In genomic region chr12:98551787-98552186, GRCh38 we compare ENCODE assay signal across 23 cellular contexts. TPM values are rescaled to one million over a fixed set of nuclear protein-coding genes. Genes with fewer than 3 reads are reported as not detected.
DNase-seq lines count a peak whose midpoint lies in the region; ATAC-seq, FAIRE-seq and TF ChIP-seq lines count a peak whose summit lies in the region.
"Had no signal": no experiment of that assay in that cellular context is flagged by ENCODE, and none has a peak within 500 bp of the region (broad histone marks: within the 10 kb centered on the region; RNA-seq: fewer than 3 reads in every experiment).

No MANE protein-coding gene starts in this region.

- ATAC-seq in activated CD8-positive, alpha-beta memory T cell treated with anti-CD3 and anti-CD28 coated beads, Interleukin-2, amount 10 ng/mL, durations not matched to agents 7 days and 5 days = no peak
- ATAC-seq in WTC11 (no peak), K562 (peak; percentile 11; the same call in 1 of the 3 replicates)
- no peak for ATAC-seq in activated CD8-positive, alpha-beta T cell treated with anti-CD3 and anti-CD28 coated beads, Interleukin-2, amount 10 ng/mL, durations not matched to agents 7 days and 5 days
- ATAC-seq: A549; CD8-positive, alpha-beta T cell had no signal

- no peaks in the 10 kb centered on the region for H3K27me3 ChIP-seq in K562 (ENCODE audit: control insufficient read depth in 2 of 2, insufficient read depth in 2 of 2, low read length in 2 of 2)
- H3K27me3 ChIP-seq: BLaER1 treated with 17β-estradiol and CSF1 and Interleukin-3, amounts not matched to agents 10 nM and 100 nM had no signal

- H3K36me3 ChIP-seq in K562 (ENCODE audit: control insufficient read depth, insufficient read depth, low read length) = peaks cover 46% of the 10 kb centered on the region

- TF ChIP-seq RAD21 in K562 (CRISPR knock-in tag; conservative IDR thresholded peaks at IDR 0.05 in 1 of 2, IDR thresholded peaks at IDR 0.05 in 1 of 2) = no peak

- peaks cover 38% of the 10 kb centered on the region for H3K36me3 Mint-ChIP-seq in activated CD8-positive, alpha-beta memory T cell treated with anti-CD3 and anti-CD28 coated beads, Interleukin-2, amount 10 ng/mL, durations not matched to agents 7 days and 5 days
- H3K36me3 Mint-ChIP-seq in WTC11 = peaks cover 41% of the 10 kb centered on the region
- H3K36me3 Mint-ChIP-seq in nephron progenitor cell (ENCODE audit: low read depth) = peaks cover 52% of the 10 kb centered on the region
- peaks cover 39% of the 10 kb centered on the region for H3K36me3 Mint-ChIP-seq in activated CD8-positive, alpha-beta T cell treated with anti-CD3 and anti-CD28 coated beads, Interleukin-2, amount 10 ng/mL, durations not matched to agents 7 days and 5 days (ENCODE audit: low read depth)

- H3K4me1 ChIP-seq in K562 (replicated peaks in 1 of 2; ENCODE audit: control insufficient read depth in 2 of 2, insufficient read depth in 2 of 2, low read length in 2 of 2) = no peaks in the 10 kb centered on the region
- H3K4me1 ChIP-seq: A549, Caco-2 had no signal

- peaks cover 3% of the 10 kb centered on the region for H3K4me1 Mint-ChIP-seq in activated CD8-positive, alpha-beta memory T cell treated with anti-CD3 and anti-CD28 coated beads, Interleukin-2, amount 10 ng/mL, durations not matched to agents 7 days and 5 days
- H3K4me1 Mint-ChIP-seq in WTC11 = no peaks in the 10 kb centered on the region
- H3K4me1 Mint-ChIP-seq in nephron progenitor cell = peaks cover 4% of the 10 kb centered on the region
- H3K4me1 Mint-ChIP-seq in activated CD8-positive, alpha-beta T cell treated with anti-CD3 and anti-CD28 coated beads, Interleukin-2, amount 10 ng/mL, durations not matched to agents 7 days and 5 days (ENCODE audit: low read depth) = no peaks in the 10 kb centered on the region
- H3K4me1 Mint-ChIP-seq: B cell had no signal

- in situ Hi-C loops in K562 (cut with MboI) = no loop called here

- H3K4me3 ChIP-seq in K562 = no peak overlapping the region
- H3K4me3 ChIP-seq: A549; BLaER1 treated with 17β-estradiol and CSF1 and Interleukin-3, amounts not matched to agents 10 nM and 100 nM had no signal

- H3K79me2 ChIP-seq in K562 (ENCODE audit: control insufficient read depth, insufficient read depth, low read length) = no peaks in the 10 kb centered on the region

- no peaks in the 10 kb centered on the region for H3K9me1 ChIP-seq in K562 (ENCODE audit: control insufficient read depth, insufficient read depth, low read length)

- intact Hi-C loops in K562 (cut with micrococcal nuclease) = no loop called here

- POLR2A ChIA-PET in WTC11 (lab: Charles Lee) = no interaction called here
- POLR2A ChIA-PET in K562 (lab: Yijun Ruan, JAX) = interaction anchor here (0.9 to 1.1 kb wide), 4 partner anchors 8 to 43 kb away, joined by 3 to 6 read pairs (median 3); partner anchors contain the start of gene TMPO
- POLR2A ChIA-PET in activated CD8-positive, alpha-beta T cell treated with anti-CD3 and anti-CD28 coated beads, Interleukin-2, amount 10 ng/mL, durations not matched to agents 7 days and 5 days (lab: Charles Lee) = no interaction called here

- 69% methylated on average over 3 of the region's 3 CpGs for WGBS in K562 (ENCODE audit: insufficient coverage, low coverage, missing lambda C conversion rate)

- H3K27me3 Mint-ChIP-seq in activated CD8-positive, alpha-beta memory T cell treated with anti-CD3 and anti-CD28 coated beads, Interleukin-2, amount 10 ng/mL, durations not matched to agents 7 days and 5 days = no peaks in the 10 kb centered on the region
- H3K27me3 Mint-ChIP-seq in WTC11 (ENCODE audit: low read depth) = no peaks in the 10 kb centered on the region; the same call in 1 of the 2 replicates
- H3K27me3 Mint-ChIP-seq in nephron progenitor cell (ENCODE audit: low read depth, poor library complexity) = peaks cover 5% of the 10 kb centered on the region
- no peaks in the 10 kb centered on the region for H3K27me3 Mint-ChIP-seq in activated CD8-positive, alpha-beta T cell treated with anti-CD3 and anti-CD28 coated beads, Interleukin-2, amount 10 ng/mL, durations not matched to agents 7 days and 5 days (ENCODE audit: low read depth)
- H3K27me3 Mint-ChIP-seq: B cell; CD4-positive, alpha-beta T cell had no signal

- H3K4me2 ChIP-seq in K562 (ENCODE audit: insufficient read depth, low read length) = no peak overlapping the region
- H3K4me2 ChIP-seq: A549 had no signal

- TF ChIP-seq CTCF in WTC11 (IDR thresholded peaks at IDR 0.05) (no peak), K562 (IDR thresholded peaks at IDR 0.05 in 2 of 3, conservative IDR thresholded peaks at IDR 0.05 in 1 of 3; ENCODE audit: insufficient read depth in 2 of 3, low read depth in 1 of 3, low read length in 3 of 3) (no peak), nephron progenitor cell (IDR thresholded peaks at IDR 0.05) (no peak)

- no peak for TF ChIP-seq POLR2A in K562 (conservative IDR thresholded peaks at IDR 0.05)

- H3K9ac ChIP-seq in K562 (ENCODE audit: insufficient read depth in 1 of 2, low read depth in 2 of 2, low read length in 2 of 2) = no peak overlapping the region
- H3K9ac ChIP-seq: BLaER1 treated with 17β-estradiol and CSF1 and Interleukin-3, amounts not matched to agents 10 nM and 100 nM had no signal

- H3K27ac ChIP-seq in K562 (ENCODE audit: extremely low read depth, low read depth, low read length) = no peak overlapping the region
- H3K27ac ChIP-seq: 22Rv1; A549; BLaER1 treated with 17β-estradiol and CSF1 and Interleukin-3, amounts not matched to agents 10 nM and 100 nM; C4-2B had no signal

- H3K9me3 Mint-ChIP-seq in activated CD8-positive, alpha-beta memory T cell treated with anti-CD3 and anti-CD28 coated beads, Interleukin-2, amount 10 ng/mL, durations not matched to agents 7 days and 5 days (ENCODE audit: low read depth) = no peaks in the 10 kb centered on the region
- no peaks in the 10 kb centered on the region for H3K9me3 Mint-ChIP-seq in WTC11
- H3K9me3 Mint-ChIP-seq in nephron progenitor cell = peaks cover 7% of the 10 kb centered on the region
- H3K9me3 Mint-ChIP-seq in activated CD8-positive, alpha-beta T cell treated with anti-CD3 and anti-CD28 coated beads, Interleukin-2, amount 10 ng/mL, durations not matched to agents 7 days and 5 days (ENCODE audit: insufficient read depth) = no peaks in the 10 kb centered on the region
- H3K9me3 Mint-ChIP-seq: CD4-positive, alpha-beta T cell; CD8-positive, alpha-beta T cell had no signal

- peak overlapping the region; percentile 11 for H3K27ac Mint-ChIP-seq in activated CD8-positive, alpha-beta memory T cell treated with anti-CD3 and anti-CD28 coated beads, Interleukin-2, amount 10 ng/mL, durations not matched to agents 7 days and 5 days
- peak overlapping the region; percentile 70; the same call in 1 of the 2 replicates for H3K27ac Mint-ChIP-seq in WTC11
- peak overlapping the region; percentile 73 for H3K27ac Mint-ChIP-seq in nephron progenitor cell
- no peak overlapping the region for H3K27ac Mint-ChIP-seq in activated CD8-positive, alpha-beta T cell treated with anti-CD3 and anti-CD28 coated beads, Interleukin-2, amount 10 ng/mL, durations not matched to agents 7 days and 5 days
- H3K27ac Mint-ChIP-seq: B cell; CD4-positive, alpha-beta T cell; CD8-positive, alpha-beta T cell had no signal

- no peaks in the 10 kb centered on the region for H4K20me1 ChIP-seq in K562 (replicated peaks; ENCODE audit: control insufficient read depth, insufficient read depth, low read length)

- BruUV-seq in K562 (replicated peaks; lab: Mats Ljungman, UMichigan) = no TSS peak

- no peak for DNase-seq in activated CD8-positive, alpha-beta memory T cell treated with anti-CD3 and anti-CD28 coated beads, Interleukin-2, amount 10 ng/mL, durations not matched to agents 7 days and 5 days
- no peak for DNase-seq in activated CD8-positive, alpha-beta memory T cell treated with anti-CD3 and anti-CD28 coated beads for 24 hours
- DNase-seq in WTC11 (ENCODE audit: low spot score) (no peak), K562 (ENCODE audit: extremely low read depth in 1 of 4, low spot score in 3 of 4) (no peak), nephron progenitor cell (no peak), hippocampal formation (lab: John Stamatoyannopoulos, UW) (no peak), NCI-H526 treated with DMSO at 0.1 percent for 48 hours (lab: John Stamatoyannopoulos, UW) (no peak)
- DNase-seq in activated CD8-positive, alpha-beta T cell treated with anti-CD3 and anti-CD28 coated beads, Interleukin-2, amount 10 ng/mL, durations not matched to agents 7 days and 5 days = no peak
- DNase-seq: AML-193; Caco-2; Calu3; CD4-positive, alpha-beta T cell; CD8-positive, alpha-beta T cell; DMS79 treated with DMSO at 0.1 percent for 48 hours; GF-D8 had no signal

- CTCF ChIA-PET in activated CD8-positive, alpha-beta memory T cell treated with anti-CD3 and anti-CD28 coated beads, Interleukin-2, amount 10 ng/mL, durations not matched to agents 7 days and 5 days (lab: Charles Lee) = interaction anchor here (1.4 to 2.0 kb wide), 2 partner anchors 8 to 15 kb away, joined by 3 to 5 read pairs; no protein-coding TSS in a partner anchor
- CTCF ChIA-PET in WTC11 (lab: Charles Lee) (interaction anchor here (0.6 to 1.1 kb wide), 2 partner anchors 15 to 71 kb away, joined by 3 read pairs; no protein-coding TSS in a partner anchor), K562 (lab: Yijun Ruan, JAX; ENCODE audit: low intra/inter-chr PET ratio) (no interaction called here)
- CTCF ChIA-PET in activated CD8-positive, alpha-beta T cell treated with anti-CD3 and anti-CD28 coated beads, Interleukin-2, amount 10 ng/mL, durations not matched to agents 7 days and 5 days (lab: Charles Lee) = interaction anchor here (1.5 to 5.0 kb wide), 3 partner anchors 18 to 94 kb away, joined by 3 to 20 read pairs (median 6); no protein-coding TSS in a partner anchor

- H2AFZ ChIP-seq in K562 (ENCODE audit: low read depth, low read length) = no peak overlapping the region

- no peaks in the 10 kb centered on the region for H3K9me3 ChIP-seq in K562 (replicated peaks; ENCODE audit: control insufficient read depth, insufficient read depth, low read depth, low read length)
- H3K9me3 ChIP-seq: A549; BLaER1 treated with 17β-estradiol and CSF1 and Interleukin-3, amounts not matched to agents 10 nM and 100 nM; Caco-2 had no signal

- no peak overlapping the region for H3K4me3 Mint-ChIP-seq in activated CD8-positive, alpha-beta memory T cell treated with anti-CD3 and anti-CD28 coated beads, Interleukin-2, amount 10 ng/mL, durations not matched to agents 7 days and 5 days
- H3K4me3 Mint-ChIP-seq in WTC11 (no peak overlapping the region), nephron progenitor cell (no peak overlapping the region)
- no peak overlapping the region for H3K4me3 Mint-ChIP-seq in activated CD8-positive, alpha-beta T cell treated with anti-CD3 and anti-CD28 coated beads, Interleukin-2, amount 10 ng/mL, durations not matched to agents 7 days and 5 days
- H3K4me3 Mint-ChIP-seq: B cell; CD4-positive, alpha-beta T cell; CD8-positive, alpha-beta T cell had no signal

- no peak for FAIRE-seq in K562 (lab: Jason Lieb, UNC)
- FAIRE-seq: A549, D721Med, G401.6, GM12891 had no signal

- no peak for TF ChIP-seq EP300 in K562 (IDR thresholded peaks at IDR 0.05; ENCODE audit: low read length)

RNA-seq across cellular contexts. Expression of gene TMPO, which starts 36.4 kb away (rescaled TPM):
- 100 to 1,000 TPM; 366 to 399 TPM for total RNA-seq in activated CD8-positive, alpha-beta memory T cell treated with anti-CD3 and anti-CD28 coated beads, Interleukin-2, amount 10 ng/mL, durations not matched to agents 7 days and 5 days
- total RNA-seq in WTC11 (2021) (171 to 177 TPM (median 176 TPM) in 3 replicates), K562 (2014; rRNA removed) (182 and 185 TPM in 2 replicates), K562 (2014; rRNA removed; fragmentation: Illumina TruSeq; extraction: Trizol) (250 and 291 TPM in 2 replicates), K562 (2015; rRNA removed; fragmentation: Illumina TruSeq; extraction: Trizol) (257 and 263 TPM in 2 replicates), K562 (2021) (234 and 244 TPM in 2 replicates)
- total RNA-seq in K562 (2011; cell fraction: chromatin; rRNA removed; ENCODE audit: low replicate concordance) = 87.3 and 241 TPM in 2 replicates
- total RNA-seq in K562 (2011; cell fraction: nucleolus; rRNA removed) = 71.1 and 72.0 TPM in 2 replicates
- 103 and 175 TPM in 2 replicates for total RNA-seq in K562 (2011; cell fraction: nucleoplasm; rRNA removed)
- polyA plus RNA-seq in K562 (2011; rRNA removed) (134 and 156 TPM in 2 replicates), K562 (2014; fragmentation: Illumina TruSeq; extraction: Trizol) (179 and 184 TPM in 2 replicates), K562 (2014; fragmentation: Nextera tagmentation; extraction: Ambion mirVana) (10 to 100 TPM; 62.1 to 85.9 TPM), K562 (2014; rRNA removed) (102 and 108 TPM in 2 replicates)
- polyA plus RNA-seq in K562 (2011; cell fraction: cytosol; rRNA removed) = 31.6 and 45.3 TPM in 2 replicates
- polyA plus RNA-seq in K562 (2011; cell fraction: nucleus; rRNA removed) = 38.5 and 49.5 TPM in 2 replicates
- polyA plus RNA-seq in K562 (2012) = 132 and 133 TPM in 2 replicates
- polyA minus RNA-seq in K562 (2011; rRNA and poly(A)+ RNA removed) = 217 and 242 TPM in 2 replicates
- polyA minus RNA-seq in K562 (2011; cell fraction: cytosol; rRNA and poly(A)+ RNA removed) = 118 and 127 TPM in 2 replicates
- polyA minus RNA-seq in K562 (2011; cell fraction: nucleus; rRNA and poly(A)+ RNA removed) = 95.9 and 167 TPM in 2 replicates
- 100 to 1,000 TPM; 401 to 413 TPM for total RNA-seq in activated CD8-positive, alpha-beta T cell treated with anti-CD3 and anti-CD28 coated beads, Interleukin-2, amount 10 ng/mL, durations not matched to agents 7 days and 5 days

RNA-seq across cellular contexts. Expression of gene SLC25A3, which starts 41.7 kb away (rescaled TPM):
- 100 to 1,000 TPM; 360 to 485 TPM for total RNA-seq in activated CD8-positive, alpha-beta memory T cell treated with anti-CD3 and anti-CD28 coated beads, Interleukin-2, amount 10 ng/mL, durations not matched to agents 7 days and 5 days
- total RNA-seq in WTC11 (2021) (716 to 733 TPM (median 726 TPM) in 3 replicates), K562 (2014; rRNA removed) (450 and 515 TPM in 2 replicates), K562 (2014; rRNA removed; fragmentation: Illumina TruSeq; extraction: Trizol) (766 and 865 TPM in 2 replicates), K562 (2015; rRNA removed; fragmentation: Illumina TruSeq; extraction: Trizol) (498 and 500 TPM in 2 replicates), K562 (2021) (687 and 693 TPM in 2 replicates)
- 311 and 511 TPM in 2 replicates for total RNA-seq in K562 (2011; cell fraction: chromatin; rRNA removed; ENCODE audit: low replicate concordance)
- 257 and 270 TPM in 2 replicates for total RNA-seq in K562 (2011; cell fraction: nucleolus; rRNA removed)
- 338 and 415 TPM in 2 replicates for total RNA-seq in K562 (2011; cell fraction: nucleoplasm; rRNA removed)
- polyA plus RNA-seq in K562 (2011; rRNA removed) (405 and 419 TPM in 2 replicates), K562 (2014; fragmentation: Illumina TruSeq; extraction: Trizol) (571 and 592 TPM in 2 replicates), K562 (2014; fragmentation: Nextera tagmentation; extraction: Ambion mirVana) (100 to 1,000 TPM; 264 to 309 TPM), K562 (2014; rRNA removed) (449 and 495 TPM in 2 replicates)
- polyA plus RNA-seq in K562 (2011; cell fraction: cytosol; rRNA removed) = 556 and 768 TPM in 2 replicates
- 515 and 531 TPM in 2 replicates for polyA plus RNA-seq in K562 (2011; cell fraction: nucleus; rRNA removed)
- 638 and 684 TPM in 2 replicates for polyA plus RNA-seq in K562 (2012)
- 760 and 828 TPM in 2 replicates for polyA minus RNA-seq in K562 (2011; rRNA and poly(A)+ RNA removed)
- 379 and 409 TPM in 2 replicates for polyA minus RNA-seq in K562 (2011; cell fraction: cytosol; rRNA and poly(A)+ RNA removed)
- 181 and 261 TPM in 2 replicates for polyA minus RNA-seq in K562 (2011; cell fraction: nucleus; rRNA and poly(A)+ RNA removed)
- total RNA-seq in activated CD8-positive, alpha-beta T cell treated with anti-CD3 and anti-CD28 coated beads, Interleukin-2, amount 10 ng/mL, durations not matched to agents 7 days and 5 days = 100 to 1,000 TPM; 407 to 440 TPM
